ENCODE assay signal across 22 cellular contexts in genomic region chr6:63389191-63389844, GRCh38.
DNase-seq lines count a peak whose midpoint lies in the region; ATAC-seq, FAIRE-seq and TF ChIP-seq lines count a peak whose summit lies in the region.
"Had no signal": no experiment of that assay in that cellular context is flagged by ENCODE, and none has a peak within 500 bp of the region (broad histone marks: within the 10 kb centered on the region; RNA-seq: fewer than 3 reads in every experiment).

No MANE protein-coding gene starts in this region.

- DNase-seq in GM12878 (ENCODE audit: low read depth, low spot score), result no peak
- no peak for DNase-seq in breast epithelium (ENCODE audit: low spot score in 2 of 2)
- DNase-seq in left cardiac atrium, result no peak
- DNase-seq in anterior cingulate cortex (lab: John Stamatoyannopoulos, UW), result no peak
- DNase-seq: activated B cell treated with CpG ODN at 0.5 μM for 24 hours; activated naive CD4-positive, alpha-beta T cell treated with anti-CD3 and anti-CD28 coated beads for 36 hours; foreskin melanocyte; left ventricle myocardium superior; naive B cell; NCI-H2081 treated with DMSO at 0.1 percent for 48 hours; nucleus accumbens; SHP77 treated with DMSO at 0.1 percent for 48 hours; stimulated activated CD4-positive, alpha-beta T cell treated with anti-CD3 and anti-CD28 coated beads, Interleukin-2, amount 100 ng/mL, for 24 hours; T-helper 9 cell had no signal

- intact Hi-C loops in GM12878 (cut with micrococcal nuclease; ENCODE audit: unreplicated experiment) (no loop called here), breast epithelium (cut with DNase I; ENCODE audit: low total_unique reads) (no loop called here), left cardiac atrium (cut with DNase I) (no loop called here)

- RAD21 ChIA-PET in GM12878 (lab: Charles Lee; ENCODE audit: unreplicated experiment), result no interaction called here

- no TSS peak for BruUV-seq in GM12878 (replicated peaks; lab: Mats Ljungman, UMichigan)

- FAIRE-seq in GM12878 (lab: Jason Lieb, UNC), result no peak

- H4K20me1 ChIP-seq in GM12878 (ENCODE audit: control insufficient read depth, insufficient read depth), result no peaks in the 10 kb centered on the region

- H3K79me2 ChIP-seq in GM12878 (ENCODE audit: control insufficient read depth, insufficient read depth, low read length), result no peaks in the 10 kb centered on the region

- POLR2A ChIA-PET in GM12878 (lab: Charles Lee), result interaction anchor here (0.6 kb wide), 1 partner anchor 7 kb away, joined by 3 read pairs; no protein-coding TSS in a partner anchor

- H3K4me3 ChIP-seq in GM12878 (no peak overlapping the region), breast epithelium (no peak overlapping the region)
- H3K4me3 ChIP-seq: coronary artery, smooth muscle cell had no signal

- H3K27ac ChIP-seq in GM12878 (ENCODE audit: control insufficient read depth, insufficient read depth) (peak overlapping the region; percentile 39; the same call in 1 of the 2 replicates), breast epithelium (no peak overlapping the region)
- H3K27ac ChIP-seq: coronary artery had no signal

- SMC1A ChIA-PET in GM12878 (lab: Charles Lee; ENCODE audit: uncharacterized antibody, unreplicated experiment), result interaction anchor here (0.7 to 1.4 kb wide), 3 partner anchors 9 to 188 kb away, joined by 3 read pairs; no protein-coding TSS in a partner anchor

- H3K36me3 ChIP-seq in GM12878 (ENCODE audit: control insufficient read depth in 2 of 2, insufficient read depth in 2 of 2, low read length in 1 of 2) (no peaks in the 10 kb centered on the region), breast epithelium (no peaks in the 10 kb centered on the region)

- H3K9me3 ChIP-seq in GM12878 (replicated peaks; ENCODE audit: control insufficient read depth, insufficient read depth, low read length) (no peaks in the 10 kb centered on the region), breast epithelium (no peaks in the 10 kb centered on the region)

- ATAC-seq in GM18867 (IDR thresholded peaks at IDR 0.05; ENCODE audit: unreplicated experiment) (peak; percentile 73), GM21390 (IDR thresholded peaks at IDR 0.05; ENCODE audit: unreplicated experiment) (peak; percentile 74), HG02938 (IDR thresholded peaks at IDR 0.05; ENCODE audit: unreplicated experiment) (peak; percentile 57), GM12878 (peak; percentile 77), left cardiac atrium (no peak), GM18519 (IDR thresholded peaks at IDR 0.05; ENCODE audit: low FRiP score, unreplicated experiment) (no peak)
- ATAC-seq: esophagus mucosa, left ventricle myocardium superior, Panc1 had no signal

- no peaks in the 10 kb centered on the region for H3K27me3 ChIP-seq in GM12878 (replicated peaks in 1 of 2; ENCODE audit: control insufficient read depth in 2 of 2, insufficient read depth in 2 of 2, low read length in 1 of 2)
- no peaks in the 10 kb centered on the region for H3K27me3 ChIP-seq in breast epithelium

- H3K4me1 ChIP-seq in GM12878 (ENCODE audit: control insufficient read depth, insufficient read depth, low read length) (peaks cover 3% of the 10 kb centered on the region; the same call in 1 of the 2 replicates), breast epithelium (no peaks in the 10 kb centered on the region)

- in situ Hi-C loops in GM12878 (cut with MboI), result no loop called here

- no peak for TF ChIP-seq CTCF in GM12878 (IDR thresholded peaks at IDR 0.05 in 2 of 3, conservative IDR thresholded peaks at IDR 0.05 in 1 of 3; ENCODE audit: control insufficient read depth in 2 of 3, extremely low read depth in 1 of 3, insufficient read depth in 1 of 3, low read depth in 3 of 3, low read length in 3 of 3)
- TF ChIP-seq CTCF in breast epithelium (IDR thresholded peaks at IDR 0.05), result no peak

- peak overlapping the region; percentile 50 for H2AFZ ChIP-seq in GM12878 (ENCODE audit: control insufficient read depth, low read depth, low read length)

- peak overlapping the region; percentile 18; the same call in 1 of the 2 replicates for H3K4me2 ChIP-seq in GM12878 (ENCODE audit: control insufficient read depth, insufficient read depth)
- H3K4me2 ChIP-seq: smooth muscle cell had no signal

- no peak for TF ChIP-seq EP300 in GM12878 (IDR thresholded peaks at IDR 0.05; ENCODE audit: borderline replicate concordance in 1 of 2, control insufficient read depth in 1 of 2, low read depth in 2 of 2, low read length in 2 of 2)

- TF ChIP-seq POLR2A in GM12878 (IDR thresholded peaks at IDR 0.05; ENCODE audit: low read depth, low read length), result no peak
- no peak for TF ChIP-seq POLR2A in breast epithelium (IDR thresholded peaks at IDR 0.05)

- 15% methylated on average over 2 of the region's 2 CpGs for WGBS in GM12878 (ENCODE audit: insufficient coverage, insufficient replicate concordance, low lambda C conversion rate, missing lambda C conversion rate)

- no peak for TF ChIP-seq RAD21 in GM12878 (IDR thresholded peaks at IDR 0.05; ENCODE audit: insufficient read depth, low read depth, low read length)

- no peak overlapping the region for H3K9ac ChIP-seq in GM12878 (ENCODE audit: control insufficient read depth, insufficient read depth, low read length)

- CTCF ChIA-PET in GM12878 (lab: Yijun Ruan, JAX), result interaction anchor here (1.7 kb wide), 1 partner anchor 12 kb away, joined by 4 read pairs; no protein-coding TSS in a partner anchor

TF ChIP-seq in GM12878, 131 proteins besides CTCF, POLR2A, EP300 and RAD21:
- TF ChIP-seq TCF7 (IDR thresholded peaks at IDR 0.05; ENCODE audit: borderline replicate concordance), result no peak

Comparison
In these comparisons a context has a peak if more than half of its experiments do, and no peak if none do; other contexts are left out.
1. ATAC-seq: peak in GM18867 (single experiment), GM21390 (single experiment), HG02938 (single experiment) and GM12878 (single experiment); none in left cardiac atrium (0 of 2) and GM18519 (single experiment).